13 cellular contexts compared by ENCODE assay signal in genomic region chr6:166715065-166715464, GRCh38.
DNase-seq lines count a peak whose midpoint lies in the region; ATAC-seq, FAIRE-seq and TF ChIP-seq lines count a peak whose summit lies in the region.
"Had no signal": no experiment of that assay in that cellular context is flagged by ENCODE, and none has a peak within 500 bp of the region (broad histone marks: within the 10 kb centered on the region; RNA-seq: fewer than 3 reads in every experiment).

No MANE protein-coding gene starts in this region.

- H3K9me3 ChIP-seq in H9 (ENCODE audit: control insufficient read depth, low read depth, low read length) = no peaks in the 10 kb centered on the region
- H3K9me3 ChIP-seq in H1 (ENCODE audit: insufficient read depth in 2 of 2, low read depth in 1 of 2, low read length in 1 of 2) = no peaks in the 10 kb centered on the region
- H3K9me3 ChIP-seq in thyroid gland = no peaks in the 10 kb centered on the region
- no peaks in the 10 kb centered on the region for H3K9me3 ChIP-seq in uterus

- peaks cover 0 to 3% of the 10 kb centered on the region in 2 experiments; a peak in 1 of 5 replicates for H3K9me3 Mint-ChIP-seq in H9

- CTCF ChIA-PET in H1 (lab: Charles Lee; ENCODE audit: partially characterized antibody) = interaction anchor here (0.9 to 5.7 kb wide), 12 partner anchors 8 to 249 kb away, joined by 3 to 75 read pairs (median 6); no protein-coding TSS in a partner anchor

- H3K56ac ChIP-seq in H9 (ENCODE audit: insufficient read length, low read depth, low read length) (no peak overlapping the region), H1 (replicated peaks; ENCODE audit: insufficient read length, low read depth, low read length) (no peak overlapping the region), mesendoderm (ENCODE audit: low read length) (no peak overlapping the region)

- DNase-seq in H9 (peak; percentile 47), H1 (ENCODE audit: low read depth in 1 of 2, low spot score in 2 of 2) (no peak), mesendoderm (peak; percentile 30), thyroid gland (peak; percentile 74 to 75), uterus (no peak), GM19240 (ENCODE audit: insufficient read length, low spot score) (no peak)
- DNase-seq: DMS 273 treated with DMSO at 0.1 percent for 48 hours, EL, NCI-H1694 had no signal

- no peak for TF ChIP-seq EP300 in H1 (IDR thresholded peaks at IDR 0.05; ENCODE audit: borderline replicate concordance in 1 of 2, low read depth in 2 of 2, low read length in 2 of 2)

- no peak for ATAC-seq in GM18858 (IDR thresholded peaks at IDR 0.05; ENCODE audit: unreplicated experiment)
- ATAC-seq: K562 had no signal

- H2BK15ac ChIP-seq in H9 (ENCODE audit: low read depth, low read length) (no peak overlapping the region), H1 (ENCODE audit: low read length) (no peak overlapping the region), mesendoderm (replicated peaks; ENCODE audit: low read depth) (no peak overlapping the region)

- no peaks in the 10 kb centered on the region for H3K36me3 ChIP-seq in H1 (ENCODE audit: control insufficient read depth in 2 of 4, insufficient read depth in 4 of 4, low read length in 3 of 4)
- no peaks in the 10 kb centered on the region for H3K36me3 ChIP-seq in mesendoderm (ENCODE audit: control insufficient read depth, insufficient read depth, low read length)
- H3K36me3 ChIP-seq in thyroid gland = no peaks in the 10 kb centered on the region
- H3K36me3 ChIP-seq in uterus = no peaks in the 10 kb centered on the region
- H3K36me3 ChIP-seq: SJSA1 had no signal

- no peaks in the 10 kb centered on the region for H3K79me2 ChIP-seq in H9 (ENCODE audit: insufficient read depth, low read length)
- no peaks in the 10 kb centered on the region for H3K79me2 ChIP-seq in H1 (ENCODE audit: control insufficient read depth in 1 of 2, insufficient read depth in 2 of 2, low read length in 2 of 2)
- no peaks in the 10 kb centered on the region for H3K79me2 ChIP-seq in mesendoderm (ENCODE audit: control insufficient read depth, insufficient read depth, low read length)

- H3T11ph ChIP-seq in H9 (ENCODE audit: low read length) = no peak overlapping the region

- no peaks in the 10 kb centered on the region for H3K36me3 Mint-ChIP-seq in H9 (ENCODE audit: insufficient read depth in 1 of 3, low read depth in 3 of 3)

- WGBS in H9 (ENCODE audit: extremely low coverage, insufficient read length, low lambda C conversion rate) = no CpG with 5 or more reads among the region's 7 CpGs
- WGBS in H1 (ENCODE audit: extremely low coverage in 1 of 2, insufficient coverage in 1 of 2, insufficient read length in 1 of 2, insufficient replicate concordance in 2 of 2, low coverage in 1 of 2, low lambda C conversion rate in 2 of 2, missing lambda C conversion rate in 1 of 2), 2 experiments = 83% methylated on average over 7 of the region's 7 CpGs; no CpG with 5 or more reads in 1 of the 2 experiments
- no CpG with 5 or more reads among the region's 7 CpGs for WGBS in mesendoderm (ENCODE audit: extremely low coverage, insufficient coverage, low lambda C conversion rate)
- 28 to 37% methylated on average over 5 to 7 of the region's 7 CpGs for WGBS in thyroid gland, 2 donors

- H2BK20ac ChIP-seq in H9 (ENCODE audit: low read depth, low read length, poor library complexity, severe bottlenecking) (no peak overlapping the region), H1 (ENCODE audit: low read length) (no peak overlapping the region)

- H2BK12ac ChIP-seq in H9 (ENCODE audit: insufficient read length, low read depth, low read length) (no peak overlapping the region), H1 (ENCODE audit: low read depth, low read length) (no peak overlapping the region)

- H3K79me1 ChIP-seq in H9 (ENCODE audit: insufficient read depth, low read depth, low read length, poor library complexity, severe bottlenecking) (no peaks in the 10 kb centered on the region), H1 (ENCODE audit: low read depth, low read length) (no peaks in the 10 kb centered on the region), mesendoderm (ENCODE audit: low read length) (no peaks in the 10 kb centered on the region)

- H3K27me3 Mint-ChIP-seq in H9 (ENCODE audit: low read depth) = peaks cover 21% of the 10 kb centered on the region

- POLR2A ChIA-PET in H1 (lab: Charles Lee; ENCODE audit: partially characterized antibody) = no interaction called here

- H3K4me2 ChIP-seq in H9 (ENCODE audit: insufficient read depth, insufficient read length, low read length) (no peak overlapping the region), H1 (ENCODE audit: insufficient read depth in 1 of 2, low read depth in 2 of 2, low read length in 2 of 2) (no peak overlapping the region), mesendoderm (ENCODE audit: low read length) (no peak overlapping the region)

- no peak overlapping the region for H3K18ac ChIP-seq in H9 (ENCODE audit: insufficient read length, low read depth, low read length)
- no peak overlapping the region for H3K18ac ChIP-seq in H1 (ENCODE audit: extremely low read depth, low read length)
- H3K18ac ChIP-seq in mesendoderm (ENCODE audit: low read length) = no peak overlapping the region

- H3K27ac ChIP-seq in H9 (ENCODE audit: insufficient read length, low read depth, low read length) = no peak overlapping the region
- H3K27ac ChIP-seq in H1 (ENCODE audit: low read depth, low read length) = no peak overlapping the region
- no peak overlapping the region for H3K27ac ChIP-seq in mesendoderm (ENCODE audit: low read depth, low read length)
- H3K27ac ChIP-seq in thyroid gland = no peak overlapping the region
- H3K27ac ChIP-seq in uterus = no peak overlapping the region
- H3K27ac ChIP-seq: RWPE1, SJSA1 had no signal

- H3K9ac ChIP-seq in H9 (ENCODE audit: extremely low read depth, insufficient read length, low read length) (no peak overlapping the region), H1 (replicated peaks in 1 of 4; ENCODE audit: extremely low read depth in 1 of 4, low read depth in 3 of 4, low read length in 3 of 4) (no peak overlapping the region), mesendoderm (ENCODE audit: low read length) (no peak overlapping the region)

- H3K4me3 ChIP-seq in H1 (ENCODE audit: extremely low read depth in 1 of 4, insufficient read depth in 2 of 4, low read depth in 3 of 4, low read length in 4 of 4) (no peak overlapping the region), mesendoderm (ENCODE audit: low read length) (no peak overlapping the region), thyroid gland (replicated peaks in 1 of 3) (no peak overlapping the region), uterus (no peak overlapping the region)
- H3K4me3 ChIP-seq: K562, SJSA1 had no signal

- no peaks in the 10 kb centered on the region for H3K27me3 ChIP-seq in H9 (ENCODE audit: insufficient read depth, low read length)
- H3K27me3 ChIP-seq in H1 (replicated peaks in 1 of 4; ENCODE audit: control insufficient read depth in 3 of 4, extremely low read depth in 1 of 4, insufficient read depth in 3 of 4, low read length in 3 of 4) = no peaks in the 10 kb centered on the region
- no peaks in the 10 kb centered on the region for H3K27me3 ChIP-seq in mesendoderm (ENCODE audit: insufficient read depth, low read length, poor library complexity)
- no peaks in the 10 kb centered on the region for H3K27me3 ChIP-seq in thyroid gland
- H3K27me3 ChIP-seq in uterus = no peaks in the 10 kb centered on the region
- H3K27me3 ChIP-seq: SJSA1 had no signal

- H2BK120ac ChIP-seq in H9 (ENCODE audit: low read depth, low read length, poor library complexity, severe bottlenecking) (no peak overlapping the region), H1 (replicated peaks; ENCODE audit: low read depth, low read length) (no peak overlapping the region), mesendoderm (ENCODE audit: low read depth, low read length) (no peak overlapping the region)

- H3K14ac ChIP-seq in H9 (ENCODE audit: insufficient read depth, low read length) (no peak overlapping the region), H1 (ENCODE audit: insufficient read length) (no peak overlapping the region)

- no peaks in the 10 kb centered on the region for H3K4me1 ChIP-seq in H9 (ENCODE audit: insufficient read depth, low read length)
- no peaks in the 10 kb centered on the region for H3K4me1 ChIP-seq in H1 (replicated peaks in 1 of 4; ENCODE audit: control insufficient read depth in 3 of 4, insufficient read depth in 4 of 4, low read length in 3 of 4)
- H3K4me1 ChIP-seq in mesendoderm (ENCODE audit: control insufficient read depth, low read depth, low read length) = no peaks in the 10 kb centered on the region
- no peaks in the 10 kb centered on the region for H3K4me1 ChIP-seq in thyroid gland
- no peaks in the 10 kb centered on the region for H3K4me1 ChIP-seq in uterus

- peak; percentile 8 to 46; a peak in 2 of 4 replicates for TF ChIP-seq RAD21 in H1 (IDR thresholded peaks at IDR 0.05 in 1 of 2, conservative IDR thresholded peaks at IDR 0.05 in 1 of 2; ENCODE audit: low read depth in 2 of 2, low read length in 2 of 2)

- peaks cover 7 to 12% of the 10 kb centered on the region in 2 experiments for H3K4me1 Mint-ChIP-seq in H9

- H3K4ac ChIP-seq in H9 (ENCODE audit: low read depth, low read length) = no peak overlapping the region
- no peak overlapping the region for H3K4ac ChIP-seq in H1 (replicated peaks; ENCODE audit: insufficient read length, low read depth, low read length)
- no peak overlapping the region for H3K4ac ChIP-seq in mesendoderm (ENCODE audit: low read depth, low read length)

- H4K5ac ChIP-seq in H9 (ENCODE audit: insufficient read length, low read depth, low read length) (no peak overlapping the region), H1 (ENCODE audit: insufficient read length, low read depth, low read length) (no peak overlapping the region), mesendoderm (ENCODE audit: low read length) (no peak overlapping the region)

- TF ChIP-seq CTCF in H9 (conservative IDR thresholded peaks at IDR 0.05) (peak; percentile 43; the same call in 2 of the 3 replicates), H1 (IDR thresholded peaks at IDR 0.05; ENCODE audit: control extremely low read depth in 1 of 3, insufficient read depth in 1 of 3, low read depth in 1 of 3, low read length in 3 of 3) (peak; percentile 42 to 55 (median 45)), thyroid gland (IDR thresholded peaks at IDR 0.05) (no peak), uterus (IDR thresholded peaks at IDR 0.05) (no peak)

- no peak for TF ChIP-seq POLR2A in H1 (IDR thresholded peaks at IDR 0.05; ENCODE audit: control extremely low read depth in 1 of 2, low read depth in 2 of 2, low read length in 2 of 2)
- no peak for TF ChIP-seq POLR2A in thyroid gland (IDR thresholded peaks at IDR 0.05)
- no peak for TF ChIP-seq POLR2A in uterus (IDR thresholded peaks at IDR 0.05)

- H3K27ac Mint-ChIP-seq in H9 = no peak overlapping the region

- H2BK5ac ChIP-seq in H9 (ENCODE audit: insufficient read length, low read length) (no peak overlapping the region), H1 (ENCODE audit: low read depth, low read length) (no peak overlapping the region), mesendoderm (ENCODE audit: low read length) (no peak overlapping the region)

- intact Hi-C loops in thyroid gland (cut with DNase I) (no loop called here), uterus (cut with DNase I; ENCODE audit: low total_unique reads) (no loop called here)

- H2AK5ac ChIP-seq in H9 (ENCODE audit: insufficient read length, low read length) = no peak overlapping the region
- H2AK5ac ChIP-seq in H1 (ENCODE audit: low read depth, low read length) = no peak overlapping the region
- no peak overlapping the region for H2AK5ac ChIP-seq in mesendoderm (ENCODE audit: low read length)

- H4K8ac ChIP-seq in H9 (replicated peaks; ENCODE audit: insufficient read length, low read depth, low read length) = no peak overlapping the region
- peak overlapping the region; percentile 37; the same call in 1 of the 2 replicates for H4K8ac ChIP-seq in H1 (ENCODE audit: extremely low read depth, insufficient read depth, low read length)
- H4K8ac ChIP-seq in mesendoderm (ENCODE audit: low read depth, low read length) = no peak overlapping the region

- no peaks in the 10 kb centered on the region for H3K23me2 ChIP-seq in H9 (ENCODE audit: insufficient read length, low read depth, low read length, poor library complexity, severe bottlenecking)
- H3K23me2 ChIP-seq in H1 (ENCODE audit: low read depth, low read length) = peaks cover 1% of the 10 kb centered on the region; the same call in 1 of the 2 replicates

- H3K4me3 Mint-ChIP-seq in H9 = no peak overlapping the region

- no peak for FAIRE-seq in H1 (lab: Jason Lieb, UNC)
- FAIRE-seq: K562 had no signal

- H4K20me1 ChIP-seq in H9 (ENCODE audit: control insufficient read depth, insufficient read depth, insufficient read length) (no peaks in the 10 kb centered on the region), H1 (replicated peaks in 1 of 2; ENCODE audit: control insufficient read depth in 1 of 2, insufficient read depth in 2 of 2, low read length in 2 of 2) (peaks cover 0 to 2% of the 10 kb centered on the region in 2 experiments)

- H4K91ac ChIP-seq in H9 (ENCODE audit: insufficient read length, low read depth, low read length) (no peak overlapping the region), H1 (replicated peaks; ENCODE audit: insufficient read length, low read length) (no peak overlapping the region)

- no peak overlapping the region for H2AFZ ChIP-seq in H9 (ENCODE audit: low read length)
- H2AFZ ChIP-seq in H1 (ENCODE audit: low read length) = no peak overlapping the region

- H3K23ac ChIP-seq in H9 (ENCODE audit: insufficient read length, low read depth, low read length) (no peak overlapping the region), H1 (ENCODE audit: insufficient read length) (no peak overlapping the region), mesendoderm (ENCODE audit: low read length) (no peak overlapping the region)

Comparison
In these comparisons a context has a peak if more than half of its experiments do, and no peak if none do; other contexts are left out.
1. DNase-seq: peak in H9 (single experiment), mesendoderm (single experiment) and thyroid gland (2 of 2); none in H1 (0 of 2), uterus (0 of 2) and GM19240 (single experiment).
2. CTCF ChIP-seq: peak in H9 (single experiment) and H1 (3 of 3); none in thyroid gland (0 of 6) and uterus (0 of 4).